Comparison of ENCODE assay signal across 23 cellular contexts in the genomic region with DNA sequence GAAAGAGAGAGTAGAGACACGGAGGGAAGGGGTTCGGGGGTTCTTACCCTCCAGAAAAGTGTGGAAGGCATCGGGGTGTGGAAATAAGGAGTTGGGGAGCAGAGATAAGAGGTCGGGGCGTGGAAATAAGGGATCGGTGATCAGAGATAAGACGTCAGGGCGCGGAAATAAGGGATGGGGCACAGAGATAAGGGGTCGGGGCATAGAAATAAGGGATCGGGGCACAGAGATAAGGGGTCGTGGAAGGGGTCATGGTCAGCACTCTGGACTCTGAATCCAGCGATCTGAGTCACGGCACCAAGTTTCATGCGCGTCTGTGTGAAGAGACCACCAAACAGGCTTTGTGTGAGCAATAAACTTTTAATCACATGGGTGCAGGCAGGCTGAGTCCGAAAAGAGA.
"Had no signal": no experiment of that assay in that cellular context is flagged by ENCODE, and none has a peak within 500 bp of the region (broad histone marks: within the 10 kb centered on the region; RNA-seq: fewer than 3 reads in every experiment).

No MANE protein-coding gene starts in this region.

- H3K27me3 Mint-ChIP-seq: T-cell had no signal

- H3K9me3 Mint-ChIP-seq: T-cell had no signal

- DNase-seq: IMR-90, Kasumi-1, MM.1S, MV-4-11, NCI-H1048, NCI-H1105, NCI-H1417, NCI-H1436 treated with DMSO at 0.1 percent for 48 hours, NCI-H1694, NCI-H1930, NCI-H2081, NCI-H2107, NCI-H2227 treated with DMSO at 0.1 percent for 48 hours, NCI-H524, NCI-H69, NCI-H774, SHP77, SK-N-SH, SW 1271, T-cell had no signal

- H3K36me3 Mint-ChIP-seq: T-cell had no signal

- H3K9me3 ChIP-seq: SK-N-SH had no signal

- H3K4me1 Mint-ChIP-seq: T-cell had no signal

- H3K27ac Mint-ChIP-seq: T-cell had no signal

- H3K4me3 Mint-ChIP-seq: T-cell had no signal

- H3K4me2 ChIP-seq: KMS-11, SK-N-SH had no signal

- H3K27ac ChIP-seq: HL-60, KMS-11, RWPE1 had no signal

- H3K9ac ChIP-seq: KMS-11, SK-N-SH had no signal
